In genomic region chr7:93046641-93047040, GRCh38 we compare ENCODE assay signal across 1 cellular context.
TF ChIP-seq lines count a peak whose summit lies in the region.

No MANE protein-coding gene starts in this region.

TF ChIP-seq in K562, 482 proteins besides CTCF, POLR2A, EP300 and RAD21 (continued from another document and continues in another):
- peak; percentile 48 for TF ChIP-seq MGA (IDR thresholded peaks at IDR 0.05)
- TF ChIP-seq RHOXF2B (CRISPR knock-in tag; conservative IDR thresholded peaks at IDR 0.05): no peak
- TF ChIP-seq L3MBTL2 (IDR thresholded peaks at IDR 0.05): peak; percentile 19; the same call in 1 of the 2 replicates
- TF ChIP-seq SIRT6 (IDR thresholded peaks at IDR 0.05; ENCODE audit: low read depth, low read length): no peak
- no peak for TF ChIP-seq ATF2 (CRISPR knock-in tag; IDR thresholded peaks at IDR 0.05)
- TF ChIP-seq MTA3 (IDR thresholded peaks at IDR 0.05; ENCODE audit: borderline replicate concordance): peak; percentile 59; the same call in 1 of the 2 replicates
- 0 out of 2 replicates have a peak, but pooled peaks have one; percentile 17 for TF ChIP-seq ZNF766 (CRISPR knock-in tag; conservative IDR thresholded peaks at IDR 0.05)
- peak in 1 of 2 experiments; percentile 47; a peak in 2 of 4 replicates for TF ChIP-seq MNT (conservative IDR thresholded peaks at IDR 0.05)
- no peak for TF ChIP-seq ZNF609 (CRISPR knock-in tag; IDR thresholded peaks at IDR 0.05; ENCODE audit: borderline replicate concordance)
- peak; percentile 80; the same call in 1 of the 2 replicates for TF ChIP-seq ZNF592 (IDR thresholded peaks at IDR 0.05)
- no peak for TF ChIP-seq ADNP (tag; IDR thresholded peaks at IDR 0.05)
- peak; percentile 57 for TF ChIP-seq TBP (optimal IDR thresholded peaks at IDR 0.05; ENCODE audit: low read depth, low read length)
- no peak for TF ChIP-seq ZNF280A (IDR thresholded peaks at IDR 0.05; ENCODE audit: low read depth, partially characterized antibody)
- TF ChIP-seq GTF3C2 (IDR thresholded peaks at IDR 0.05; ENCODE audit: borderline replicate concordance, extremely low read depth, insufficient read length): no peak
- TF ChIP-seq CREM (IDR thresholded peaks at IDR 0.05; ENCODE audit: low read depth): peak; percentile 55
- no peak for TF ChIP-seq ASH1L (IDR thresholded peaks at IDR 0.05; ENCODE audit: borderline replicate concordance, low read depth, partially characterized antibody)
- TF ChIP-seq SETDB1 (IDR thresholded peaks at IDR 0.05; ENCODE audit: low read length): no peak
- no peak for TF ChIP-seq SMAD3 (CRISPR knock-in tag; conservative IDR thresholded peaks at IDR 0.05)
- peak; percentile 100 for TF ChIP-seq NFE2 (IDR thresholded peaks at IDR 0.05; ENCODE audit: low read depth)
